ENCODE assay signal across 8 cellular contexts in the genomic region with DNA sequence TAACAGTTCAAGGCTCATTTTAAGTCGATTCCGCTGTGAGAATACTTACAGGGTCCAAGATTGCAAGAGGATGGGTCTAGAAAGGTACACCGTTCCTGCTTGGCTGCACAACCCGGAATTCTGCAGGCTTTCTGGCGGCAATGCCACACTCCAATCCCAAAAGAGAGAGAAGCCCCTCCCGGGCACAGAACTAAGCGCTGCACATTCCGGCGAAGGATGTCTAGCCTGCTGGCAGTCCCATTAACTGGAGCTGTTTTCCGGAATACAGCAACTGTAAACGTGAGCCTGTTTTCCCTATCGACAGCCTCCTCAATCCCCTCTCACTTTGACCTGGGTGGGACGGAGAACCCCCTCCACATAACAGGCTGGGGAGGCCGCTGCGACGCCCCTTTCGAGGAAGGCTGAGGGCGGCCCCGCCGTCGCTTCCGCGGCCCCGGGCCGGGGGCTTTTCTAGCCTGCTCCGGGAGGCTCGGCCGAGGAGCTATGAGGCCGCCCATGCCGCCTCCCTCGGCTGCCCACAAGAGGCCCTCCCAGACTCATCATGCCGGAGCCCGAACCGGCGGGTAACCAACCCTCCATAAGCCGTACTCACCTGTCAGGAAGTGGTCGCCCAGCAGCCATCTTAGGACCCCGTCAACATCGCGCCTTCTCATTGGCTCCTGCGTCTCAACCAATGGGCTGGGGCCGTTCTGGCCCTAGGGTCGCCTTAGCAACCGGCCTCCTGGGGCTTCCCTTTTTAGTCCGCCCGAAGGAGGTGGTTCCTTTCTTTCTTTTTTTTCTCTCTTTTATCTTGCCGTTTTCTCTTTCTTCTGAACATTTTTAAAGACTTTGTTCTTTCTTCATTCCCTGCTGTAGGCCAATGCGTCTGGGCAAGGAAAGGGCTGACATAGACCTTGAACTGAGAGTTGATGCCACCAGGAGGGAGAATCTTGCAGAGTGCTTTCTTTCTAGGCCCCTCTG. TPM values are rescaled to one million over a fixed set of nuclear protein-coding genes. Genes with fewer than 3 reads are reported as not detected.
DNase-seq lines count a peak whose midpoint lies in the region; ATAC-seq and TF ChIP-seq lines count a peak whose summit lies in the region.

A gene (minus strand): TSS at position 647 of the 960 bp plus-strand sequence. CDS start 5,909 bp downstream, outside the sequence.

- DNase-seq in GM23338 (ENCODE audit: low spot score) (peak; percentile 96), LHCN-M2 (ENCODE audit: low read depth) (peak; percentile 88), RPMI8226 (peak; percentile 91), fibroblast of lung (ENCODE audit: low read depth in 2 of 2) (peak; percentile 89 to 93)
- DNase-seq in activated T-helper 1 cell treated with anti-CD3 and anti-CD28 coated beads, Interleukin-2, amount 50 U/mL, for 16 hours (ENCODE audit: low read depth in 1 of 2, low spot score in 1 of 2) = peak; percentile 91 to 94
- DNase-seq in naive thymus-derived CD4-positive, alpha-beta T cell = peak; percentile 92 to 99 (median 97)
- DNase-seq in stimulated activated naive B cell treated with anti-CD40 and anti-IgM and Interleukin-4, amounts not matched to agents 10 μg/mL and 1 μg/mL and 100 μg/mL, for 72 hours = peak; percentile 94

- POLR2A ChIA-PET in naive thymus-derived CD4-positive, alpha-beta T cell (lab: Charles Lee) = interaction anchor here (0.6 kb wide), 1 partner anchor 991 kb away, joined by 3 read pairs; no protein-coding TSS in a partner anchor

- ATAC-seq in GM23338 = peak; percentile 99
- ATAC-seq in naive thymus-derived CD4-positive, alpha-beta T cell = peak; percentile 99
- ATAC-seq in stimulated activated naive B cell treated with anti-CD40 and anti-IgM and Interleukin-4, amounts not matched to agents 10 μg/mL and 1 μg/mL and 100 μg/mL, for 72 hours (replicated peaks) = peak; percentile 100

- no peak for TF ChIP-seq CTCF in DOHH2 (IDR thresholded peaks at IDR 0.05; ENCODE audit: low read depth, low read length, poor library complexity, severe bottlenecking)
- TF ChIP-seq CTCF in GM23338 (conservative IDR thresholded peaks at IDR 0.05; ENCODE audit: low read depth in 2 of 2) = no peak; a peak in 1 of 4 replicates
- no peak for TF ChIP-seq CTCF in fibroblast of lung (conservative IDR thresholded peaks at IDR 0.05 in 1 of 2, IDR thresholded peaks at IDR 0.05 in 1 of 2; ENCODE audit: low read depth in 1 of 2, low read length in 2 of 2)

- peak within 1 kb of the TSS; percentile 88 for H3K9ac ChIP-seq in fibroblast of lung (ENCODE audit: insufficient read depth, low read length)

- CTCF ChIA-PET in naive thymus-derived CD4-positive, alpha-beta T cell (lab: Charles Lee) = no interaction called here

- H3F3A ChIP-seq in DOHH2 (ENCODE audit: control insufficient read depth, insufficient read depth) (no peaks in the 10 kb centered on the region), GM23338 (replicated peaks; ENCODE audit: low read depth) (no peaks in the 10 kb centered on the region)

- H4K20me1 ChIP-seq in DOHH2 (ENCODE audit: control insufficient read depth, insufficient read depth, low read depth, low read length) = no peaks in the 10 kb centered on the region
- peaks cover 7% of the 10 kb centered on the region; the same call in 1 of the 2 replicates for H4K20me1 ChIP-seq in GM23338 (replicated peaks; ENCODE audit: insufficient read depth)
- no peaks in the 10 kb centered on the region for H4K20me1 ChIP-seq in fibroblast of lung (ENCODE audit: control insufficient read depth, extremely low read depth, insufficient read depth, low read length)

- intact Hi-C loops in naive thymus-derived CD4-positive, alpha-beta T cell (cut with micrococcal nuclease) = loop anchor here (1.0 to 10.0 kb wide), 13 partner anchors 81 to 1550 kb away; a partner anchor contains a TSS

- no peaks in the 10 kb centered on the region for H3K27me3 ChIP-seq in DOHH2 (ENCODE audit: control insufficient read depth, low read length)
- H3K27me3 ChIP-seq in GM23338 (ENCODE audit: insufficient read depth) = no peaks in the 10 kb centered on the region
- no peaks in the 10 kb centered on the region for H3K27me3 ChIP-seq in fibroblast of lung (ENCODE audit: control insufficient read depth, insufficient read depth, low read length)
- no peaks in the 10 kb centered on the region for H3K27me3 ChIP-seq in naive thymus-derived CD4-positive, alpha-beta T cell (ENCODE audit: control insufficient read depth in 2 of 2, insufficient read depth in 2 of 2, low read length in 2 of 2)

- no peaks in the 10 kb centered on the region for H3K27me3 Mint-ChIP-seq in GM23338 (ENCODE audit: insufficient read depth, low read depth, poor library complexity)
- H3K27me3 Mint-ChIP-seq in naive thymus-derived CD4-positive, alpha-beta T cell = peaks cover 0 to 2% (median 0%) of the 10 kb centered on the region in 5 donors
- H3K27me3 Mint-ChIP-seq in stimulated activated naive B cell treated with anti-CD40 and anti-IgM and Interleukin-4, amounts not matched to agents 10 μg/mL and 1 μg/mL and 100 μg/mL, for 72 hours = no peaks in the 10 kb centered on the region

- H3K36me3 ChIP-seq in DOHH2 (ENCODE audit: control insufficient read depth, low read length) (peaks cover 29% of the 10 kb centered on the region), GM23338 (ENCODE audit: insufficient read depth) (no peaks in the 10 kb centered on the region), fibroblast of lung (ENCODE audit: control insufficient read depth, insufficient read depth, low read length) (no peaks in the 10 kb centered on the region)
- peaks cover 0 to 9% (median 0%) of the 10 kb centered on the region in 3 experiments for H3K36me3 ChIP-seq in naive thymus-derived CD4-positive, alpha-beta T cell (ENCODE audit: control insufficient read depth in 2 of 3, insufficient read depth in 3 of 3, low read length in 3 of 3)

- H3K9me3 ChIP-seq in DOHH2 (ENCODE audit: control insufficient read depth, insufficient read depth, low read length) (no peaks in the 10 kb centered on the region), fibroblast of lung (ENCODE audit: control insufficient read depth, insufficient read depth, low read depth, low read length) (no peaks in the 10 kb centered on the region)
- H3K9me3 ChIP-seq in naive thymus-derived CD4-positive, alpha-beta T cell (ENCODE audit: control insufficient read depth in 2 of 3, low read length in 3 of 3) = no peaks in the 10 kb centered on the region

- peak within 1 kb of the TSS; percentile 44 for H3K27ac ChIP-seq in DOHH2 (ENCODE audit: low read depth, low read length)
- 0 out of 2 replicates have a peak within 1 kb of the TSS, but pooled peaks have one; percentile 12 for H3K27ac ChIP-seq in GM23338 (ENCODE audit: low read depth)
- peak within 1 kb of the TSS; percentile 80 for H3K27ac ChIP-seq in fibroblast of lung (ENCODE audit: insufficient read depth, low read length)
- H3K27ac ChIP-seq in naive thymus-derived CD4-positive, alpha-beta T cell (ENCODE audit: low read depth, low read length) = peak within 1 kb of the TSS; percentile 78

- H3K9me3 Mint-ChIP-seq in GM23338 = no peaks in the 10 kb centered on the region
- H3K9me3 Mint-ChIP-seq in naive thymus-derived CD4-positive, alpha-beta T cell = peaks cover 0 to 7% (median 0%) of the 10 kb centered on the region in 11 donors
- H3K9me3 Mint-ChIP-seq in stimulated activated naive B cell treated with anti-CD40 and anti-IgM and Interleukin-4, amounts not matched to agents 10 μg/mL and 1 μg/mL and 100 μg/mL, for 72 hours = no peaks in the 10 kb centered on the region

- no peaks in the 10 kb centered on the region; the same call in 2 of the 3 replicates for H3K4me1 Mint-ChIP-seq in GM23338
- H3K4me1 Mint-ChIP-seq in naive thymus-derived CD4-positive, alpha-beta T cell = peaks cover 20 to 69% (median 59%) of the 10 kb centered on the region in 7 donors
- peaks cover 11 to 33% of the 10 kb centered on the region in 2 donors for H3K4me1 Mint-ChIP-seq in stimulated activated naive B cell treated with anti-CD40 and anti-IgM and Interleukin-4, amounts not matched to agents 10 μg/mL and 1 μg/mL and 100 μg/mL, for 72 hours

- H3K4me3 Mint-ChIP-seq in GM23338 = peak within 1 kb of the TSS; percentile 94
- H3K4me3 Mint-ChIP-seq in naive thymus-derived CD4-positive, alpha-beta T cell = peak within 1 kb of the TSS; percentile 88 to 98 (median 96)
- peak within 1 kb of the TSS; percentile 94 to 97 for H3K4me3 Mint-ChIP-seq in stimulated activated naive B cell treated with anti-CD40 and anti-IgM and Interleukin-4, amounts not matched to agents 10 μg/mL and 1 μg/mL and 100 μg/mL, for 72 hours

- no peaks in the 10 kb centered on the region for H3K9me2 ChIP-seq in DOHH2 (replicated peaks; ENCODE audit: control insufficient read depth, low read length)
- H3K9me2 ChIP-seq in GM23338 (ENCODE audit: insufficient read depth) = no peaks in the 10 kb centered on the region

- H3K27ac Mint-ChIP-seq in GM23338 = peak within 1 kb of the TSS; percentile 70
- H3K27ac Mint-ChIP-seq in naive thymus-derived CD4-positive, alpha-beta T cell = peak within 1 kb of the TSS; percentile 84 to 98 (median 95)
- H3K27ac Mint-ChIP-seq in stimulated activated naive B cell treated with anti-CD40 and anti-IgM and Interleukin-4, amounts not matched to agents 10 μg/mL and 1 μg/mL and 100 μg/mL, for 72 hours = peak within 1 kb of the TSS; percentile 98

- H3K4me1 ChIP-seq in DOHH2 (ENCODE audit: control insufficient read depth, low read length) = peaks cover 32% of the 10 kb centered on the region
- peaks cover 13% of the 10 kb centered on the region for H3K4me1 ChIP-seq in GM23338 (ENCODE audit: insufficient read depth)
- H3K4me1 ChIP-seq in fibroblast of lung (ENCODE audit: control insufficient read depth, extremely low read depth, insufficient read depth, low read length) = peaks cover 4% of the 10 kb centered on the region
- peaks cover 22% of the 10 kb centered on the region in 2 donors for H3K4me1 ChIP-seq in naive thymus-derived CD4-positive, alpha-beta T cell (ENCODE audit: control insufficient read depth in 2 of 2, insufficient read depth in 2 of 2, low read length in 2 of 2)

- H3K79me2 ChIP-seq in DOHH2 (ENCODE audit: control insufficient read depth, low read length) (peaks cover 51% of the 10 kb centered on the region), GM23338 (replicated peaks; ENCODE audit: insufficient read depth) (peaks cover 32% of the 10 kb centered on the region), fibroblast of lung (ENCODE audit: control insufficient read depth, insufficient read depth, low read length) (peaks cover 32% of the 10 kb centered on the region)

- peak within 1 kb of the TSS; percentile 86 for H3K4me2 ChIP-seq in DOHH2 (ENCODE audit: low read length)
- peak within 1 kb of the TSS; percentile 82 for H3K4me2 ChIP-seq in GM23338
- H3K4me2 ChIP-seq in fibroblast of lung (ENCODE audit: extremely low read depth, insufficient read depth, low read length) = peak within 1 kb of the TSS; percentile 98

- H3K4me3 ChIP-seq in DOHH2 (ENCODE audit: low read length) (peak within 1 kb of the TSS; percentile 91), GM23338 (peak within 1 kb of the TSS; percentile 75), fibroblast of lung (replicated peaks in 1 of 4; ENCODE audit: control extremely low read depth in 1 of 4, insufficient read depth in 1 of 4, low read depth in 3 of 4, low read length in 4 of 4) (peak within 1 kb of the TSS; percentile 91 to 99 (median 95))
- H3K4me3 ChIP-seq in naive thymus-derived CD4-positive, alpha-beta T cell (ENCODE audit: low read length) = peak within 1 kb of the TSS; percentile 69

- no peaks in the 10 kb centered on the region for H3K36me3 Mint-ChIP-seq in GM23338 (ENCODE audit: low read depth)
- peaks cover 0 to 10% (median 3%) of the 10 kb centered on the region in 5 donors for H3K36me3 Mint-ChIP-seq in naive thymus-derived CD4-positive, alpha-beta T cell
- H3K36me3 Mint-ChIP-seq in stimulated activated naive B cell treated with anti-CD40 and anti-IgM and Interleukin-4, amounts not matched to agents 10 μg/mL and 1 μg/mL and 100 μg/mL, for 72 hours = no peaks in the 10 kb centered on the region

- H2AFZ ChIP-seq in GM23338 (peak within 1 kb of the TSS; percentile 78), fibroblast of lung (ENCODE audit: low read length) (peak within 1 kb of the TSS; percentile 99)

RNA-seq across cellular contexts. Expression of the gene that starts here (rescaled TPM):
- 28.8 and 31.6 TPM in 2 replicates for total RNA-seq in GM23338 (2014; rRNA removed; shearing (Covaris generic))
- polyA plus RNA-seq in GM23338 (2016; fragmentation: Nextera tagmentation; extraction: Ambion mirVana) = 59.3 and 72.0 TPM in 2 replicates
- total RNA-seq in LHCN-M2 (2014; rRNA removed) = 69.2 and 69.9 TPM in 2 replicates
- polyA plus RNA-seq in LHCN-M2 (2012) = 32.5 TPM
- 42.1 and 47.2 TPM in 2 replicates for total RNA-seq in fibroblast of lung
- polyA plus RNA-seq in fibroblast of lung = 49.6 and 54.8 TPM in 2 replicates
- 54.2 and 61.5 TPM in 2 replicates for polyA plus RNA-seq in fibroblast of lung (2012)
- polyA minus RNA-seq in fibroblast of lung (ENCODE audit: low replicate concordance) = 12.1 and 34.3 TPM in 2 replicates
- 10 to 100 TPM; 56.6 to 69.6 (median 63.0) TPM for total RNA-seq in naive thymus-derived CD4-positive, alpha-beta T cell
- polyA plus RNA-seq in naive thymus-derived CD4-positive, alpha-beta T cell = 100 to 1,000 TPM; 114 to 122 TPM

Comparison
In these comparisons a context has a peak if more than half of its experiments do, and no peak if none do; other contexts are left out.
1. Peak in every context shown above with its lines: DNase-seq, ATAC-seq, H3K4me3 ChIP-seq and H3K27ac ChIP-seq.
2. H3K27ac ChIP-seq: peak in every context shown above with its lines; median percentile 80 in fibroblast of lung; 78 in naive thymus-derived CD4-positive, alpha-beta T cell; 44 in DOHH2; 12 in GM23338.